ENCODE assay signal across 10 cellular contexts in genomic region chr1:25033030-25033827, GRCh38.
DNase-seq lines count a peak whose midpoint lies in the region; ATAC-seq and TF ChIP-seq lines count a peak whose summit lies in the region.
"Had no signal": no experiment of that assay in that cellular context is flagged by ENCODE, and none has a peak within 500 bp of the region (broad histone marks: within the 10 kb centered on the region; RNA-seq: fewer than 3 reads in every experiment).

No MANE protein-coding gene starts in this region.

- no peaks in the 10 kb centered on the region for H3K36me3 Mint-ChIP-seq in CD8-positive, alpha-beta T cell
- H3K36me3 Mint-ChIP-seq in activated B cell treated with CpG ODN at 0.5 μM for 24 hours (ENCODE audit: low read depth), result no peaks in the 10 kb centered on the region

- no peaks in the 10 kb centered on the region for H3K27me3 ChIP-seq in CD8-positive, alpha-beta T cell (ENCODE audit: insufficient read depth, low read length)
- no peaks in the 10 kb centered on the region for H3K27me3 ChIP-seq in mesendoderm (ENCODE audit: insufficient read depth, low read length, poor library complexity)

- peaks cover 98% of the 10 kb centered on the region for H3K4me1 ChIP-seq in CD8-positive, alpha-beta T cell (ENCODE audit: insufficient read depth, low read length)
- H3K4me1 ChIP-seq in mesendoderm (ENCODE audit: control insufficient read depth, low read depth, low read length), result peaks cover 7% of the 10 kb centered on the region
- H3K4me1 ChIP-seq: psoas muscle had no signal

- H2AK5ac ChIP-seq in mesendoderm (ENCODE audit: low read length), result no peak overlapping the region

- DNase-seq in CD8-positive, alpha-beta T cell, result no peak
- DNase-seq in activated B cell treated with CpG ODN at 0.5 μM for 24 hours (no peak), mesendoderm (no peak), GF-D8 (lab: John Stamatoyannopoulos, UW) (no peak), DMS79 (lab: John Stamatoyannopoulos, UW) (no peak)
- DNase-seq: NCI-H510A had no signal

- CTCF ChIA-PET in CD8-positive, alpha-beta T cell (lab: Charles Lee), result interaction anchor here (0.7 to 10.2 kb wide), 13 partner anchors 9 to 185 kb away, joined by 3 to 163 read pairs (median 11); partner anchors contain the start of gene RUNX3
- CTCF ChIA-PET in activated B cell treated with CpG ODN at 0.5 μM for 24 hours (lab: Charles Lee), result interaction anchor here (0.8 to 9.8 kb wide), 12 partner anchors 11 to 186 kb away, joined by 3 to 195 read pairs (median 5); partner anchors contain the start of gene RUNX3

- H3K9ac ChIP-seq in mesendoderm (ENCODE audit: low read length), result peak overlapping the region; percentile 16

- WGBS in mesendoderm (ENCODE audit: extremely low coverage, insufficient coverage, low lambda C conversion rate), result no CpG with 5 or more reads among the region's 12 CpGs

- H3K4ac ChIP-seq in mesendoderm (ENCODE audit: low read depth, low read length), result no peak overlapping the region

- H3K18ac ChIP-seq in mesendoderm (ENCODE audit: low read length), result no peak overlapping the region

- POLR2A ChIA-PET in CD8-positive, alpha-beta T cell (lab: Charles Lee), result interaction anchor here (0.8 to 2.8 kb wide), 10 partner anchors 11 to 185 kb away, joined by 3 to 15 read pairs (median 6); partner anchors contain the start of gene RUNX3
- POLR2A ChIA-PET in activated B cell treated with CpG ODN at 0.5 μM for 24 hours (lab: Charles Lee), result interaction anchor here (0.6 to 13.4 kb wide), 18 partner anchors 11 to 1920 kb away, joined by 3 to 385 read pairs (median 15); partner anchors contain the start of genes RSRP1 and RUNX3

- H3K4me2 ChIP-seq in mesendoderm (ENCODE audit: low read length), result no peak overlapping the region

- no peak overlapping the region for H2BK120ac ChIP-seq in mesendoderm (ENCODE audit: low read depth, low read length)

- intact Hi-C loops in CD8-positive, alpha-beta T cell (cut with DNase I, micrococcal nuclease), result loop anchor here in 1 of 2 experiments (2.0 kb wide), 1 partner anchor 40 kb away; no protein-coding TSS in a partner anchor
- intact Hi-C loops in activated B cell treated with CpG ODN at 0.5 μM for 24 hours (cut with micrococcal nuclease), result loop anchor here (2.0 to 5.0 kb wide), 3 partner anchors 286 to 844 kb away; partner anchors contain the start of genes CLIC4 and SRRM1

- peak; percentile 1 for TF ChIP-seq POLR2A in GM15510 (IDR thresholded peaks at IDR 0.05; ENCODE audit: borderline replicate concordance, extremely low read depth, insufficient read length)

- H3K4me1 Mint-ChIP-seq in CD8-positive, alpha-beta T cell (ENCODE audit: low read depth), result peaks cover 74% of the 10 kb centered on the region
- H3K4me1 Mint-ChIP-seq in activated B cell treated with CpG ODN at 0.5 μM for 24 hours, result peaks cover 9% of the 10 kb centered on the region

- no peaks in the 10 kb centered on the region for H3K27me3 Mint-ChIP-seq in CD8-positive, alpha-beta T cell (ENCODE audit: low read depth)
- H3K27me3 Mint-ChIP-seq in activated B cell treated with CpG ODN at 0.5 μM for 24 hours, result no peaks in the 10 kb centered on the region

- no peak overlapping the region for H4K5ac ChIP-seq in mesendoderm (ENCODE audit: low read length)

- H3K79me2 ChIP-seq in mesendoderm (ENCODE audit: control insufficient read depth, insufficient read depth, low read length), result no peaks in the 10 kb centered on the region

- H3K9me3 ChIP-seq in CD8-positive, alpha-beta T cell (ENCODE audit: low read length), result no peaks in the 10 kb centered on the region
- H3K9me3 ChIP-seq: psoas muscle had no signal

- peak overlapping the region; percentile 50 for H3K4me3 Mint-ChIP-seq in CD8-positive, alpha-beta T cell
- H3K4me3 Mint-ChIP-seq in activated B cell treated with CpG ODN at 0.5 μM for 24 hours, result peak overlapping the region; percentile 80

- no peaks in the 10 kb centered on the region for H3K79me1 ChIP-seq in mesendoderm (ENCODE audit: low read length)

- no peaks in the 10 kb centered on the region for H3K36me3 ChIP-seq in CD8-positive, alpha-beta T cell (ENCODE audit: insufficient read depth, low read length)
- H3K36me3 ChIP-seq in mesendoderm (ENCODE audit: control insufficient read depth, insufficient read depth, low read length), result no peaks in the 10 kb centered on the region

- H2BK5ac ChIP-seq in mesendoderm (ENCODE audit: low read length), result no peak overlapping the region

- no peak overlapping the region for H3K23ac ChIP-seq in mesendoderm (ENCODE audit: low read length)

- no peak overlapping the region for H2BK15ac ChIP-seq in mesendoderm (replicated peaks; ENCODE audit: low read depth)

- no peak for TF ChIP-seq CTCF in CD8-positive, alpha-beta T cell (IDR thresholded peaks at IDR 0.05)
- TF ChIP-seq CTCF in activated B cell treated with CpG ODN at 0.5 μM for 24 hours (IDR thresholded peaks at IDR 0.05), result no peak

- no peak for ATAC-seq in CD8-positive, alpha-beta T cell
- ATAC-seq in activated B cell treated with CpG ODN at 0.5 μM for 24 hours (ENCODE audit: low read depth), result no peak
- ATAC-seq in GM21381 (IDR thresholded peaks at IDR 0.05; ENCODE audit: unreplicated experiment), result no peak

- peak overlapping the region; percentile 12 for H3K27ac ChIP-seq in CD8-positive, alpha-beta T cell (ENCODE audit: low read depth, low read length)
- no peak overlapping the region for H3K27ac ChIP-seq in mesendoderm (ENCODE audit: low read depth, low read length)
- H3K27ac ChIP-seq: psoas muscle had no signal

- H3K27ac Mint-ChIP-seq in CD8-positive, alpha-beta T cell, result peak overlapping the region; percentile 97
- H3K27ac Mint-ChIP-seq in activated B cell treated with CpG ODN at 0.5 μM for 24 hours, result peak overlapping the region; percentile 97

- H3K56ac ChIP-seq in mesendoderm (ENCODE audit: low read length), result peak overlapping the region; percentile 65

- H3K9me3 Mint-ChIP-seq in CD8-positive, alpha-beta T cell, result no peaks in the 10 kb centered on the region
- H3K9me3 Mint-ChIP-seq in activated B cell treated with CpG ODN at 0.5 μM for 24 hours, result no peaks in the 10 kb centered on the region

- no peak overlapping the region for H4K8ac ChIP-seq in mesendoderm (ENCODE audit: low read depth, low read length)

- H3K4me3 ChIP-seq in CD8-positive, alpha-beta T cell (ENCODE audit: low read depth, low read length), result peak overlapping the region; percentile 7
- H3K4me3 ChIP-seq in mesendoderm (ENCODE audit: low read length), result no peak overlapping the region
- H3K4me3 ChIP-seq: lung, psoas muscle had no signal
